In genomic region chr19:48796468-48797083, GRCh38 we compare ENCODE assay signal across 1 cellular context.
TF ChIP-seq lines count a peak whose summit lies in the region.

No MANE protein-coding gene starts in this region.

TF ChIP-seq in IMR-90, 13 proteins besides CTCF, POLR2A, EP300 and RAD21:
- TF ChIP-seq CEBPB (IDR thresholded peaks at IDR 0.05; ENCODE audit: low read depth, low read length) (no peak), USF2 (IDR thresholded peaks at IDR 0.05; ENCODE audit: low read depth, low read length) (no peak), NFE2L2 (IDR thresholded peaks at IDR 0.05; ENCODE audit: low read depth, low read length) (no peak), FOS (IDR thresholded peaks at IDR 0.05; ENCODE audit: low read depth, low read length) (no peak), BHLHE40 (IDR thresholded peaks at IDR 0.05; ENCODE audit: low read depth, low read length) (no peak), MAZ (IDR thresholded peaks at IDR 0.05; ENCODE audit: borderline replicate concordance, low read depth, low read length) (no peak), MXI1 (IDR thresholded peaks at IDR 0.05; ENCODE audit: borderline replicate concordance, low read depth, low read length) (no peak), MAFK (IDR thresholded peaks at IDR 0.05; ENCODE audit: low read depth, low read length) (no peak)
